In the genomic region with DNA sequence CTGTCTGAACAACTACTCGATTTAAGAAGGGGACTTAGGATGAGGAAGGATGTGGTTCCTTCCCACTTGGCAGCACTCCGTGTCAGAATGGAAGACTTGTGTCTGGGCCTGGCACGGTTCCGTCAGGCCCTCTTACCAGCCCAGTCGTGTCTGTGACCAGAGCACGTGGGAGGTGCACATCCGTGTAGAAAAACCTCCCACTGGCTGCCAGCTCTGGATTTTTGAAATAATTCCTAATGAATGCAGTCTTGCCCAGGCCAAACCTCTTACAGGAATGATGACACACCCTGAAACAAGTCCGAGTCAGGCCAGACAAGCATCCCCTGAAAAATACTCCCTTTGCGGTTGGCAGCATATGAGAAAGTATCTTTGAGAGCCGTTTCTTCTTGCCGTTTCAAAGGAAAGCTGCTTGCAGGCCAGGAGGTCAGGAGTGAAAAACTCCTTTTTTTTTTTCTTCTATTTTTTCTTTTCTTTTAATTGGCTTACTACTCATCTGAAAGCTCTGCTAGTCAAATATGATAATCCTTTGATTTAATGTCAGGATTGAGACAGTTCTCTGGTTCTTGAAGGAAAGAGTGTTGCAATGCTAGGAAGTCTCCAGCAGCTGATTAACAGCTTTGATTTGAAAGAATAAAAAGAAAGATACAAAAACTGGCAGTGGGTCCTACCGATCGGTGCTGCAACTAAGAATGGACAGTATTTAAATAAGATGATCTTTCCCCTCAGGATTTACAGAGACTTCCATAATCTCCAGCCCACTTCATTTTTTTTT, we compare ENCODE assay signal across 9 cellular contexts. TPM values are rescaled to one million over a fixed set of nuclear protein-coding genes. Genes with fewer than 3 reads are reported as not detected.
DNase-seq lines count a peak whose midpoint lies in the region; ATAC-seq and TF ChIP-seq lines count a peak whose summit lies in the region.
"Had no signal": no experiment of that assay in that cellular context is flagged by ENCODE, and none has a peak within 500 bp of the region (broad histone marks: within the 10 kb centered on the region; RNA-seq: fewer than 3 reads in every experiment).

No MANE protein-coding gene starts in this region.

- H3K27me3 ChIP-seq in right lobe of liver (no peaks in the 10 kb centered on the region), H9 (ENCODE audit: insufficient read depth, low read length) (peaks cover 2% of the 10 kb centered on the region; the same call in 1 of the 2 replicates)

- no peak overlapping the region for H3K18ac ChIP-seq in H9 (ENCODE audit: insufficient read length, low read depth, low read length)

- H3K27me3 Mint-ChIP-seq in type B pancreatic cell (no peaks in the 10 kb centered on the region), H9 (ENCODE audit: low read depth) (peaks cover 21% of the 10 kb centered on the region)

- no peak overlapping the region for H2BK120ac ChIP-seq in H9 (ENCODE audit: low read depth, low read length, poor library complexity, severe bottlenecking)

- H3K36me3 ChIP-seq in right lobe of liver: peaks cover 0 to under 1% (median 0%) of the 10 kb centered on the region in 4 donors

- no peak overlapping the region for H2AFZ ChIP-seq in H9 (ENCODE audit: low read length)

- H3K9me3 ChIP-seq in right lobe of liver (no peaks in the 10 kb centered on the region), H9 (ENCODE audit: control insufficient read depth, low read depth, low read length) (no peaks in the 10 kb centered on the region)

- H4K5ac ChIP-seq in H9 (ENCODE audit: insufficient read length, low read depth, low read length): no peak overlapping the region

- H3K9me3 Mint-ChIP-seq in type B pancreatic cell: peaks cover 4% of the 10 kb centered on the region
- no peaks in the 10 kb centered on the region for H3K9me3 Mint-ChIP-seq in H9
- H3K9me3 Mint-ChIP-seq: neural crest cell had no signal

- H3K4me2 ChIP-seq in H9 (ENCODE audit: insufficient read depth, insufficient read length, low read length): no peak overlapping the region

- H4K20me1 ChIP-seq in H9 (ENCODE audit: control insufficient read depth, insufficient read depth, insufficient read length): no peaks in the 10 kb centered on the region

- H2BK12ac ChIP-seq in H9 (ENCODE audit: insufficient read length, low read depth, low read length): no peak overlapping the region

- H3K27ac Mint-ChIP-seq in type B pancreatic cell (peak overlapping the region; percentile 87), H9 (no peak overlapping the region)

- H3K4me3 ChIP-seq in right lobe of liver: no peak overlapping the region

- H3K36me3 Mint-ChIP-seq in type B pancreatic cell (peaks cover 3% of the 10 kb centered on the region), H9 (ENCODE audit: insufficient read depth in 1 of 3, low read depth in 3 of 3) (no peaks in the 10 kb centered on the region)

- TF ChIP-seq POLR2A in right lobe of liver (IDR thresholded peaks at IDR 0.05): no peak

- peak; percentile 50 to 58 (median 52) for ATAC-seq in right lobe of liver
- ATAC-seq in HG03460 (IDR thresholded peaks at IDR 0.05; ENCODE audit: unreplicated experiment): no peak

- no peak for TF ChIP-seq CTCF in right lobe of liver (IDR thresholded peaks at IDR 0.05)
- no peak for TF ChIP-seq CTCF in type B pancreatic cell (conservative IDR thresholded peaks at IDR 0.05)
- TF ChIP-seq CTCF in H9 (conservative IDR thresholded peaks at IDR 0.05): no peak

- no peak overlapping the region for H2BK20ac ChIP-seq in H9 (ENCODE audit: low read depth, low read length, poor library complexity, severe bottlenecking)

- no peak overlapping the region for H2BK5ac ChIP-seq in H9 (ENCODE audit: insufficient read length, low read length)

- WGBS in right lobe of liver (ENCODE audit: insufficient coverage, low coverage, low lambda C conversion rate, missing lambda C conversion rate): 54% methylated on average over 7 of the region's 13 CpGs
- no CpG with 5 or more reads among the region's 13 CpGs for WGBS in H9 (ENCODE audit: extremely low coverage, insufficient read length, low lambda C conversion rate)

- TF ChIP-seq RAD21 in Ishikawa (IDR thresholded peaks at IDR 0.05; ENCODE audit: low read depth): no peak

- no peak overlapping the region for H3K4ac ChIP-seq in H9 (ENCODE audit: low read depth, low read length)

- H3K4me1 ChIP-seq in right lobe of liver (peaks cover 0 to 32% (median 3%) of the 10 kb centered on the region in 4 donors), H9 (ENCODE audit: insufficient read depth, low read length) (peaks cover 6% of the 10 kb centered on the region; the same call in 1 of the 2 replicates)

- no peaks in the 10 kb centered on the region for H3K23me2 ChIP-seq in H9 (ENCODE audit: insufficient read length, low read depth, low read length, poor library complexity, severe bottlenecking)

- H3K4me1 Mint-ChIP-seq in type B pancreatic cell (ENCODE audit: unreplicated experiment) (peaks cover 12% of the 10 kb centered on the region), H9 (peaks cover 9 to 14% of the 10 kb centered on the region in 2 experiments)

- H2BK15ac ChIP-seq in H9 (ENCODE audit: low read depth, low read length): no peak overlapping the region

- H3K4me3 Mint-ChIP-seq in type B pancreatic cell (peak overlapping the region; percentile 9), H9 (no peak overlapping the region)
- H3K4me3 Mint-ChIP-seq: neural crest cell had no signal

- H4K91ac ChIP-seq in H9 (ENCODE audit: insufficient read length, low read depth, low read length): no peak overlapping the region

- H3K79me1 ChIP-seq in H9 (ENCODE audit: insufficient read depth, low read depth, low read length, poor library complexity, severe bottlenecking): no peaks in the 10 kb centered on the region

- peak overlapping the region; percentile 8 for H3K27ac ChIP-seq in caudate nucleus (ENCODE audit: low read depth, low read length)
- H3K27ac ChIP-seq in right lobe of liver: peak overlapping the region in 2 of 3 donors; percentile 15 to 52
- H3K27ac ChIP-seq in H9 (ENCODE audit: insufficient read length, low read depth, low read length): no peak overlapping the region

- no peak overlapping the region; the same call in 1 of the 2 replicates for H3K14ac ChIP-seq in H9 (ENCODE audit: insufficient read depth, low read length)

- H3K79me2 ChIP-seq in H9 (ENCODE audit: insufficient read depth, low read length): no peaks in the 10 kb centered on the region

- H3K9ac ChIP-seq in H9 (ENCODE audit: extremely low read depth, insufficient read length, low read length): no peak overlapping the region

- DNase-seq in caudate nucleus (lab: John Stamatoyannopoulos, UW): peak in 34 of 61 donors; percentile 2 to 63 (median 28)
- peak in 2 of 3 donors; percentile 33 to 58 for DNase-seq in right lobe of liver
- DNase-seq in type B pancreatic cell (ENCODE audit: extremely low spot score, unreplicated experiment): no peak
- no peak for DNase-seq in NCI-H1417 (lab: John Stamatoyannopoulos, UW)
- no peak for DNase-seq in H9
- DNase-seq in RKO (ENCODE audit: low spot score): no peak

- no peak overlapping the region for H3K23ac ChIP-seq in H9 (ENCODE audit: insufficient read length, low read depth, low read length)

- intact Hi-C loops in right lobe of liver (cut with DNase I): no loop called here

- H4K8ac ChIP-seq in H9 (replicated peaks; ENCODE audit: insufficient read length, low read depth, low read length): no peak overlapping the region

- TF ChIP-seq EP300 in Ishikawa (IDR thresholded peaks at IDR 0.05; ENCODE audit: borderline replicate concordance): peak; percentile 30; the same call in 1 of the 2 replicates

- no peak overlapping the region for H3T11ph ChIP-seq in H9 (ENCODE audit: low read length)

- no peak overlapping the region for H2AK5ac ChIP-seq in H9 (ENCODE audit: insufficient read length, low read length)

- H3K56ac ChIP-seq in H9 (ENCODE audit: insufficient read length, low read depth, low read length): no peak overlapping the region

TF ChIP-seq in Ishikawa, 13 proteins besides CTCF, POLR2A, EP300 and RAD21 (continues in another document):
- TF ChIP-seq TCF12 (IDR thresholded peaks at IDR 0.05; ENCODE audit: low read depth) (no peak), NFIC (IDR thresholded peaks at IDR 0.05) (0 out of 2 replicates have a peak, but pooled peaks have one; percentile 8), EGR1 (IDR thresholded peaks at IDR 0.05) (no peak), USF1 (IDR thresholded peaks at IDR 0.05) (peak; percentile 20; the same call in 1 of the 2 replicates), TEAD4 (IDR thresholded peaks at IDR 0.05) (peak; percentile 56; the same call in 1 of the 2 replicates), TAF1 (IDR thresholded peaks at IDR 0.05; ENCODE audit: low read depth) (no peak), ZBTB7A (IDR thresholded peaks at IDR 0.05; ENCODE audit: low read depth) (no peak), CREB1 (IDR thresholded peaks at IDR 0.05; ENCODE audit: low read depth) (no peak)

RNA-seq across cellular contexts. Expression of gene IL1RAP, which starts 19.8 kb away (rescaled TPM):
- total RNA-seq in right lobe of liver (100 to 1,000 TPM in 1 of 6 experiments, 10 to 100 TPM in 5; 44.6 to 142 (median 60.5) TPM), type B pancreatic cell (ENCODE audit: low replicate concordance) (8.2 and 14.8 TPM in 2 replicates), H9 (2021) (4.6 and 5.4 TPM in 2 replicates)

Comparison
In these comparisons a context has a peak if more than half of its experiments do, and no peak if none do; other contexts are left out.
1. DNase-seq: peak in caudate nucleus (34 of 61) and right lobe of liver (2 of 3); none in type B pancreatic cell (single experiment), NCI-H1417 (0 of 3), H9 (single experiment) and RKO (single experiment).